In the genomic region with DNA sequence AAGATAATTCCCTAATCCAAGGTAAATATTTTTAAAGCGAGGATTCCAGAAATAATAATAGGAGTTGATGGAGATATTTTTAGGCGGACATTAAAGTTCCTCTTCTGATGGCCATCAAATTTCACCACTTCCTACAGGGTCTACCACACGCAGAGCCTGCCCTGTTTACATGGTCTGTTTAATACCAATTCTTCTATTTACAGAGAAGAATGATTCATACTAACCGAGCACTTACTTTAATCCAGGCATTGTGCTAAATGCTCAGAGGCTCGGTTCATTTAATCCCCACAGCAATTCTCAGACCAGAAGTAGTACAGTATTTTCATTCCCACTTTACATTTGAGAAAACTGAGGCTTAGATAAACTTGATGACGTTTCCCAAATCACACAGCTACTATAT, we compare ENCODE assay signal across 1 cellular context.
TF ChIP-seq lines count a peak whose summit lies in the region.

No MANE protein-coding gene starts in this region.

TF ChIP-seq in HepG2, 621 proteins besides CTCF, POLR2A, EP300 and RAD21:
- TF ChIP-seq IKZF1 (IDR thresholded peaks at IDR 0.05) (no peak), ZSCAN30 (CRISPR knock-in tag; IDR thresholded peaks at IDR 0.05) (no peak), NFKBIZ (CRISPR knock-in tag; IDR thresholded peaks at IDR 0.05) (no peak), THYN1 (CRISPR knock-in tag; IDR thresholded peaks at IDR 0.05; ENCODE audit: borderline replicate concordance, low read depth) (no peak), FOXA3 (CRISPR knock-in tag; IDR thresholded peaks at IDR 0.05) (0 out of 2 replicates have a peak, but pooled peaks have one; percentile 13)
- TF ChIP-seq, protein P1, sequence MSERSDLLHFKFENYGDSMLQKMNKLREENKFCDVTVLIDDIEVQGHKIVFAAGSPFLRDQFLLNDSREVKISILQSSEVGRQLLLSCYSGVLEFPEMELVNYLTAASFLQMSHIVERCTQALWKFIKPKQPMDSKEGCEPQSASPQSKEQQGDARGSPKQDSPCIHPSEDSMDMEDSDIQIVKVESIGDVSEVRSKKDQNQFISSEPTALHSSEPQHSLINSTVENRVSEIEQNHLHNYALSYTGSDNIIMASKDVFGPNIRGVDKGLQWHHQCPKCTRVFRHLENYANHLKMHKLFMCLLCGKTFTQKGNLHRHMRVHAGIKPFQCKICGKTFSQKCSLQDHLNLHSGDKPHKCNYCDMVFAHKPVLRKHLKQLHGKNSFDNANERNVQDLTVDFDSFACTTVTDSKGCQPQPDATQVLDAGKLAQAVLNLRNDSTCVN (CRISPR knock-in tag; IDR thresholded peaks at IDR 0.05; ENCODE audit: borderline replicate concordance), result no peak
- TF ChIP-seq, protein P2, sequence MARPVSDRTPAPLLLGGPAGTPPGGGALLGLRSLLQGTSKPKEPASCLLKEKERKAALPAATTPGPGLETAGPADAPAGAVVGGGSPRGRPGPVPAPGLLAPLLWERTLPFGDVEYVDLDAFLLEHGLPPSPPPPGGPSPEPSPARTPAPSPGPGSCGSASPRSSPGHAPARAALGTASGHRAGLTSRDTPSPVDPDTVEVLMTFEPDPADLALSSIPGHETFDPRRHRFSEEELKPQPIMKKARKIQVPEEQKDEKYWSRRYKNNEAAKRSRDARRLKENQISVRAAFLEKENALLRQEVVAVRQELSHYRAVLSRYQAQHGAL (CRISPR knock-in tag; IDR thresholded peaks at IDR 0.05; ENCODE audit: not compliant biosample characterization), result no peak
- TF ChIP-seq, protein P3, sequence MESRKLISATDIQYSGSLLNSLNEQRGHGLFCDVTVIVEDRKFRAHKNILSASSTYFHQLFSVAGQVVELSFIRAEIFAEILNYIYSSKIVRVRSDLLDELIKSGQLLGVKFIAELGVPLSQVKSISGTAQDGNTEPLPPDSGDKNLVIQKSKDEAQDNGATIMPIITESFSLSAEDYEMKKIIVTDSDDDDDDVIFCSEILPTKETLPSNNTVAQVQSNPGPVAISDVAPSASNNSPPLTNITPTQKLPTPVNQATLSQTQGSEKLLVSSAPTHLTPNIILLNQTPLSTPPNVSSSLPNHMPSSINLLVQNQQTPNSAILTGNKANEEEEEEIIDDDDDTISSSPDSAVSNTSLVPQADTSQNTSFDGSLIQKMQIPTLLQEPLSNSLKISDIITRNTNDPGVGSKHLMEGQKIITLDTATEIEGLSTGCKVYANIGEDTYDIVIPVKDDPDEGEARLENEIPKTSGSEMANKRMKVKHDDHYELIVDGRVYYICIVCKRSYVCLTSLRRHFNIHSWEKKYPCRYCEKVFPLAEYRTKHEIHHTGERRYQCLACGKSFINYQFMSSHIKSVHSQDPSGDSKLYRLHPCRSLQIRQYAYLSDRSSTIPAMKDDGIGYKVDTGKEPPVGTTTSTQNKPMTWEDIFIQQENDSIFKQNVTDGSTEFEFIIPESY (CRISPR knock-in tag; IDR thresholded peaks at IDR 0.05), result no peak
